ENCODE assay signal across 1 cellular context in genomic region chr17:4986403-4986802, GRCh38.
A peak's percentile ranks its signal among the peaks of the same experiment; 100 is the strongest.
TF ChIP-seq lines count a peak whose summit lies in the region.

No MANE protein-coding gene starts in this region.

TF ChIP-seq in HepG2, 621 proteins besides CTCF, POLR2A, EP300 and RAD21:
- TF ChIP-seq MTA3 (CRISPR knock-in tag; IDR thresholded peaks at IDR 0.05) (no peak), ZNF543 (CRISPR knock-in tag; IDR thresholded peaks at IDR 0.05) (0 out of 2 replicates have a peak, but pooled peaks have one; percentile 35), LRRFIP1 (CRISPR knock-in tag; conservative IDR thresholded peaks at IDR 0.05) (no peak), ZNF10 (CRISPR knock-in tag; IDR thresholded peaks at IDR 0.05; ENCODE audit: borderline replicate concordance, low read depth) (no peak), ZNF225 (CRISPR knock-in tag; IDR thresholded peaks at IDR 0.05) (no peak), ZNF20 (CRISPR knock-in tag; IDR thresholded peaks at IDR 0.05) (no peak)
- TF ChIP-seq, protein P1, sequence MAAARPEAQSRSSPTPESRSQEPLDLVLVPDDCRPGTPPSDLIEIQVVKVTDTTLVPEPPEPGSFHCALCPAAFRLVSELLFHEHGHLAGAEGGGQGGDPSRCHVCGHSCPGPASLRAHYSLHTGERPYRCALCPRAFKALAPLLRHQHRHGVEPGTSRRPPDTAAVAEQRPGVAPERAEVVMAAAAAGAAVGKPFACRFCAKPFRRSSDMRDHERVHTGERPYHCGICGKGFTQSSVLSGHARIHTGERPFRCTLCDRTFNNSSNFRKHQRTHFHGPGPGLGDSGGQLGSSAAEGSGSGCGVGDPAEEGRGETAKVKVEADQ (CRISPR knock-in tag; IDR thresholded peaks at IDR 0.05; ENCODE audit: borderline replicate concordance) = no peak
- TF ChIP-seq, protein P2, sequence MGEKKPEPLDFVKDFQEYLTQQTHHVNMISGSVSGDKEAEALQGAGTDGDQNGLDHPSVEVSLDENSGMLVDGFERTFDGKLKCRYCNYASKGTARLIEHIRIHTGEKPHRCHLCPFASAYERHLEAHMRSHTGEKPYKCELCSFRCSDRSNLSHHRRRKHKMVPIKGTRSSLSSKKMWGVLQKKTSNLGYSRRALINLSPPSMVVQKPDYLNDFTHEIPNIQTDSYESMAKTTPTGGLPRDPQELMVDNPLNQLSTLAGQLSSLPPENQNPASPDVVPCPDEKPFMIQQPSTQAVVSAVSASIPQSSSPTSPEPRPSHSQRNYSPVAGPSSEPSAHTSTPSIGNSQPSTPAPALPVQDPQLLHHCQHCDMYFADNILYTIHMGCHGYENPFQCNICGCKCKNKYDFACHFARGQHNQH (CRISPR knock-in tag; IDR thresholded peaks at IDR 0.05) = 0 out of 2 replicates have a peak, but pooled peaks have one; percentile 6
TF ChIP-seq in HepG2: peak in this region for 2.
